7 cellular contexts compared by ENCODE assay signal in the genomic region with DNA sequence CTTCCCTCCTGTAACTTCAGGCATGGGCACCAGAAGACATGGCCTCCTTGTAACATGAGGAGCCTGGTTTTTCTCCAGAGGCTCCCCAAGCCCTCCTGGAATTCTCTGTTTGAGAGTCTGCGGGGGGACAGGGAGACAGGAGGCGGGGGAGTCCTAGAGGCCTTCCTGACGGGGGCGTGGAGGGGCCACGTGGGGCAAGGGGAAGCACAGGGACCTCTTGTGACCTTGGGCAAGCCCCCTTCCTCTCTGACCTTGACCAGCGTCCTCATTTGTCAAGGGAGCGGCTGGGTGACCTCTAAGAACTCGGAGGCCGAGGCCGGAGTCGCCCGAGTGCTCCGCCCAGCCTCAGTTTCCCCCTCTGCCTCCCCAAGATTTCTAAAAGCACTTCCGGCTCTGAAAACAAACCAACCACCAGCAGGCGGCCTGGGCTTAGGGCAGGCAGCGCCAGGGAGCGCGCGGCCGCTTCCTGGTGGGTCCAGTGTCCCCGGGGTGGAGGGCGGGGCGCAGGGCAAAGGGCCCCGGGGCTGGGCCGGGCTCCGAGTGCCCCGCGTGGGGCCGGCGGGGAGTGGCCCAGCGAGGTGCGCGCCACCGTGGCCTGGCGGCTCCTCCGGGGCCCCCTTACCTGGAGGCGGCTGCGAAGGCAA. TPM values are rescaled to one million over a fixed set of nuclear protein-coding genes. Genes with fewer than 3 reads are reported as not detected.
A peak's percentile ranks its signal among the peaks of the same experiment; 100 is the strongest.
DNase-seq lines count a peak whose midpoint lies in the region; ATAC-seq lines count a peak whose summit lies in the region.

No MANE protein-coding gene starts in this region.

- WGBS in right cardiac atrium = 3% methylated on average over 38 of the region's 38 CpGs

- H3K27ac ChIP-seq in SJSA1 = peak overlapping the region; percentile 68
- peak overlapping the region; percentile 50 for H3K27ac ChIP-seq in right cardiac atrium (ENCODE audit: low read length)

- H3K9me3 Mint-ChIP-seq in activated naive CD4-positive, alpha-beta T cell treated with anti-CD3 and anti-CD28 coated beads, Interleukin-2, amount 50 U/mL, for 24 hours = no peaks in the 10 kb centered on the region

- peak overlapping the region; percentile 96 for H3K4me2 ChIP-seq in skeletal muscle satellite cell (ENCODE audit: low read length)

- H3K27me3 Mint-ChIP-seq in activated naive CD4-positive, alpha-beta T cell treated with anti-CD3 and anti-CD28 coated beads, Interleukin-2, amount 50 U/mL, for 24 hours = no peaks in the 10 kb centered on the region

- ATAC-seq in GM18511 (IDR thresholded peaks at IDR 0.05; ENCODE audit: unreplicated experiment) (peak; percentile 83), HG03095 (IDR thresholded peaks at IDR 0.05; ENCODE audit: unreplicated experiment) (peak; percentile 60), right cardiac atrium (peak; percentile 86 to 91)

- H3K27me3 ChIP-seq in SJSA1 (replicated peaks) (no peaks in the 10 kb centered on the region), right cardiac atrium (ENCODE audit: control insufficient read depth, insufficient read depth) (no peaks in the 10 kb centered on the region), skeletal muscle satellite cell (ENCODE audit: control insufficient read depth, insufficient read depth, low read length) (peaks cover 15% of the 10 kb centered on the region)

- peaks cover 2% of the 10 kb centered on the region for H3K36me3 Mint-ChIP-seq in activated naive CD4-positive, alpha-beta T cell treated with anti-CD3 and anti-CD28 coated beads, Interleukin-2, amount 50 U/mL, for 24 hours

- H3K36me3 ChIP-seq in SJSA1 (peaks cover 6% of the 10 kb centered on the region), skeletal muscle satellite cell (ENCODE audit: insufficient read depth, low read length) (no peaks in the 10 kb centered on the region)

- H3K4me3 ChIP-seq in SJSA1 (peak overlapping the region; percentile 50), right cardiac atrium (ENCODE audit: low read length) (peak overlapping the region; percentile 64), skeletal muscle satellite cell (ENCODE audit: low read length) (peak overlapping the region; percentile 78)

- intact Hi-C loops in right cardiac atrium (cut with DNase I) = loop anchor here in 1 of 4 donors (10.0 kb wide), 1 partner anchor 675 kb away; no protein-coding TSS in a partner anchor

- H3K9me3 ChIP-seq in SJSA1 (replicated peaks) (no peaks in the 10 kb centered on the region), right cardiac atrium (ENCODE audit: control insufficient read depth, low read length) (no peaks in the 10 kb centered on the region), skeletal muscle satellite cell (replicated peaks; ENCODE audit: low read length) (no peaks in the 10 kb centered on the region)

- peaks cover 27% of the 10 kb centered on the region for H3K4me1 ChIP-seq in SJSA1 (replicated peaks)
- H3K4me1 ChIP-seq in right cardiac atrium (ENCODE audit: control insufficient read depth, insufficient read depth, low read length) = peaks cover 5% of the 10 kb centered on the region
- H3K4me1 ChIP-seq in skeletal muscle satellite cell (ENCODE audit: control insufficient read depth, insufficient read depth, low read length) = peaks cover 10% of the 10 kb centered on the region

- peak overlapping the region; percentile 90 for H3K27ac Mint-ChIP-seq in activated naive CD4-positive, alpha-beta T cell treated with anti-CD3 and anti-CD28 coated beads, Interleukin-2, amount 50 U/mL, for 24 hours

- H3K9ac ChIP-seq in skeletal muscle satellite cell (ENCODE audit: low read depth, low read length) = peak overlapping the region; percentile 80

- H3K4me3 Mint-ChIP-seq in activated naive CD4-positive, alpha-beta T cell treated with anti-CD3 and anti-CD28 coated beads, Interleukin-2, amount 50 U/mL, for 24 hours = peak overlapping the region; percentile 80

- H3K4me1 Mint-ChIP-seq in activated naive CD4-positive, alpha-beta T cell treated with anti-CD3 and anti-CD28 coated beads, Interleukin-2, amount 50 U/mL, for 24 hours = peaks cover 32% of the 10 kb centered on the region

- DNase-seq in SJSA1 (ENCODE audit: low read depth in 1 of 2, low spot score in 2 of 2) (peak; percentile 65 to 75), right cardiac atrium (peak; percentile 67 to 89 (median 87)), NCI-H1694 treated with DMSO at 0.1 percent for 48 hours (lab: John Stamatoyannopoulos, UW) (no peak)

RNA-seq across cellular contexts. Expression of a gene that starts 0.4 kb away (rescaled TPM):
- total RNA-seq in SJSA1 (2014; rRNA removed; shearing (Covaris generic)) = 19.1 and 26.2 TPM in 2 replicates
- 10 to 100 TPM; 10.4 to 11.5 (median 11.0) TPM for total RNA-seq in right cardiac atrium
- polyA plus RNA-seq in right cardiac atrium = 8.4 TPM
- total RNA-seq in skeletal muscle satellite cell (2012; rRNA removed) = 5.9 and 6.1 TPM in 2 replicates

RNA-seq across cellular contexts. Expression of a gene that starts 15.7 kb away (rescaled TPM):
- total RNA-seq in SJSA1 (2014; rRNA removed; shearing (Covaris generic)) = not detected in 2 replicates
- total RNA-seq in right cardiac atrium = not detected
- not detected for polyA plus RNA-seq in right cardiac atrium
- not detected in 2 replicates for total RNA-seq in skeletal muscle satellite cell (2012; rRNA removed)
